Comparison of ENCODE assay signal across 11 cellular contexts in the genomic region with DNA sequence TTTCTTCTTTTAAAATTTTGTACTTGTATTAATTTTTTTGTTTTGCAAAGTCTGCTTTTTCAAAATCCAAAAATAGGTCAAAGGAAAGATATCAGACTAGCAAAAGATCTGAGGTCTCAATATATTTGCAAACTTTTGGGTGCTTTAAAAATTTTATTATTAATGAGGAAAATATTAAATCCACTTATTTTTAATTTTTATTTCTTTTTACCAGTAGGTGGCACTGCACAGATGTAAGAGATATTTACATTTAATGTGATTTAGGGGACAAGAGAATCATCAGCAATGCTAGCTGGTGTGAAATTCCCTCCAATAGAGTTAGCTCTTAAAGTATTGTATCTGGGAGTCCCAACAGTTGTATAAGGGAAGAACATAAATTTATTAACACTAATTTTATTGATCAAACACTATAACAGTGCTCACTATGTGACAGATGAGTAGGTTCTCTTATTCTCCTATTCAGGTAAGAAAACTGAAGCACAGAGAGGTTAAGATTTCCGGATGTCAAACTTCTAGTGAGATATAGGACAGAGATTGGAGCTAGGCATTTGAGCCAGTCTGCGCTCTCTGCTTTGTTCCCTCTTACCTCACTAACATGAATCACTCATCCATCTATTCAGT. TPM values are rescaled to one million over a fixed set of nuclear protein-coding genes. Genes with fewer than 3 reads are reported as not detected.
DNase-seq lines count a peak whose midpoint lies in the region; ATAC-seq and TF ChIP-seq lines count a peak whose summit lies in the region.
"Had no signal": no experiment of that assay in that cellular context is flagged by ENCODE, and none has a peak within 500 bp of the region (broad histone marks: within the 10 kb centered on the region; RNA-seq: fewer than 3 reads in every experiment).

No MANE protein-coding gene starts in this region.

- no peak for DNase-seq in AG04450 (ENCODE audit: low read depth, low spot score)
- no peak for DNase-seq in GM10266 (ENCODE audit: extremely low spot score)
- peak; percentile 20 for DNase-seq in SK-N-DZ (ENCODE audit: low spot score)
- peak; percentile 7 for DNase-seq in glomerular visceral epithelial cell (ENCODE audit: extremely low spot score)
- DNase-seq in effector CD8-positive, alpha-beta T cell (lab: John Stamatoyannopoulos, UW), result no peak
- DNase-seq: left ventricle myocardium superior, testis had no signal

- no peaks in the 10 kb centered on the region for H3K27me3 ChIP-seq in AG04450 (ENCODE audit: control insufficient read depth, insufficient read depth, low read length)
- H3K27me3 ChIP-seq: SJCRH30, testis had no signal

- no peaks in the 10 kb centered on the region for H3K9me3 ChIP-seq in AG04450 (ENCODE audit: control insufficient read depth, insufficient read depth, low read length)
- H3K9me3 ChIP-seq: SJCRH30, testis had no signal

- ATAC-seq in GM18873 (IDR thresholded peaks at IDR 0.05; ENCODE audit: low FRiP score, unreplicated experiment), result no peak
- ATAC-seq in HG02973 (IDR thresholded peaks at IDR 0.05; ENCODE audit: unreplicated experiment), result no peak
- no peak for ATAC-seq in HG03521 (IDR thresholded peaks at IDR 0.05; ENCODE audit: unreplicated experiment)
- ATAC-seq: left ventricle myocardium superior had no signal

- no peak overlapping the region for H3K4me3 ChIP-seq in AG04450 (ENCODE audit: low read depth, low read length)
- H3K4me3 ChIP-seq: SJCRH30, testis had no signal

- POLR2A ChIA-PET in AG04450 (lab: Yijun Ruan, JAX), result no interaction called here

- no peak overlapping the region for H3K27ac ChIP-seq in AG04450 (ENCODE audit: low read depth, low read length)
- H3K27ac ChIP-seq: SJCRH30, testis had no signal

- TF ChIP-seq CTCF in AG04450 (IDR thresholded peaks at IDR 0.05; ENCODE audit: low read depth, low read length), result peak; percentile 42
- peak; percentile 30 for TF ChIP-seq CTCF in GM10266 (IDR thresholded peaks at IDR 0.05; ENCODE audit: control insufficient read depth, insufficient read depth, low read depth, missing control alignments)

- CTCF ChIA-PET in AG04450 (lab: Charles Lee), result interaction anchor here (0.5 to 2.0 kb wide), 17 partner anchors 8 to 610 kb away, joined by 3 to 8 read pairs (median 4); no protein-coding TSS in a partner anchor

RNA-seq across cellular contexts. Expression of a gene that starts 30.5 kb away (rescaled TPM):
- not detected in 2 replicates for polyA plus RNA-seq in AG04450 (2011; rRNA removed)
- polyA minus RNA-seq in AG04450 (2011; rRNA and poly(A)+ RNA removed), result not detected in 2 replicates
- 9.2 and 12.8 TPM in 2 replicates for polyA plus RNA-seq in SK-N-DZ (2014; cell fraction: cytosol; rRNA removed)
- 7.6 and 12.6 TPM in 2 replicates for polyA plus RNA-seq in SK-N-DZ (2014; cell fraction: nucleus; rRNA removed)

Comparison
In these comparisons a context has a peak if more than half of its experiments do, and no peak if none do; other contexts are left out.
1. DNase-seq: peak in SK-N-DZ (single experiment) and glomerular visceral epithelial cell (single experiment); none in AG04450 (single experiment), GM10266 (single experiment) and effector CD8-positive, alpha-beta T cell (single experiment).